ENCODE assay signal across 1 cellular context in the genomic region with DNA sequence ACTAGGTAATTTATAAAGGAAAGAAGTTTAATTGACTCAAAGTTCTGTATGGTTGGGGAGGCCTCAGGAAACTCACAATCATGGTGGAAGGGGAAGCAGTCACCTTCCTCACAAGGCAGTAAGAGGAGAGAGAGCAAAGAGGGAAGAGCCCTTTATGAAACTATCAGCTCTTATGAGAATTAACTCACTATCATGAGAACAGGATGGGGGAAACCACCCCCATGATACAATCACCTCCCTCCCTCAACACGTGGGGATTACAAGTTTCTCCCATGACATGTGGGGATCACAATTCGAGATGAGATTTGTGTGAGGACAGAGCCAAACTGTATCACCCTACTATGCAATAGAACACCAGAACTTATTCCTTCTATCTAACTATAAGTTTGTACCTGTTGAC.
TF ChIP-seq lines count a peak whose summit lies in the region.

No MANE protein-coding gene starts in this region.

TF ChIP-seq in SK-N-SH treated with all-trans-retinoic acid at 6 μM for 48 hours, 23 proteins besides CTCF, POLR2A, EP300 and RAD21:
- TF ChIP-seq POU6F1 (CRISPR knock-in tag; IDR thresholded peaks at IDR 0.05; ENCODE audit: borderline replicate concordance, low read depth) (no peak), PPARA (CRISPR knock-in tag; IDR thresholded peaks at IDR 0.05; ENCODE audit: borderline replicate concordance) (no peak), ISL1 (CRISPR knock-in tag; IDR thresholded peaks at IDR 0.05) (no peak), RARB (CRISPR knock-in tag; IDR thresholded peaks at IDR 0.05) (no peak), TOX (CRISPR knock-in tag; IDR thresholded peaks at IDR 0.05; ENCODE audit: borderline replicate concordance) (no peak), BACH2 (CRISPR knock-in tag; IDR thresholded peaks at IDR 0.05; ENCODE audit: borderline replicate concordance) (no peak), ZFP30 (CRISPR knock-in tag; IDR thresholded peaks at IDR 0.05) (no peak), ZNF8 (CRISPR knock-in tag; IDR thresholded peaks at IDR 0.05) (no peak), ZNF565 (CRISPR knock-in tag; conservative IDR thresholded peaks at IDR 0.05; ENCODE audit: low read depth) (no peak), CSDC2 (CRISPR knock-in tag; IDR thresholded peaks at IDR 0.05) (no peak), ARNTL (CRISPR knock-in tag; IDR thresholded peaks at IDR 0.05; ENCODE audit: borderline replicate concordance, low read depth) (no peak), SNAI2 (CRISPR knock-in tag; IDR thresholded peaks at IDR 0.05) (no peak), ZC3H10 (CRISPR knock-in tag; IDR thresholded peaks at IDR 0.05) (no peak), TCF4 (CRISPR knock-in tag; IDR thresholded peaks at IDR 0.05; ENCODE audit: borderline replicate concordance) (no peak), ZFP3 (CRISPR knock-in tag; IDR thresholded peaks at IDR 0.05) (no peak), ESRRG (CRISPR knock-in tag; IDR thresholded peaks at IDR 0.05) (no peak)
- TF ChIP-seq, protein P1, sequence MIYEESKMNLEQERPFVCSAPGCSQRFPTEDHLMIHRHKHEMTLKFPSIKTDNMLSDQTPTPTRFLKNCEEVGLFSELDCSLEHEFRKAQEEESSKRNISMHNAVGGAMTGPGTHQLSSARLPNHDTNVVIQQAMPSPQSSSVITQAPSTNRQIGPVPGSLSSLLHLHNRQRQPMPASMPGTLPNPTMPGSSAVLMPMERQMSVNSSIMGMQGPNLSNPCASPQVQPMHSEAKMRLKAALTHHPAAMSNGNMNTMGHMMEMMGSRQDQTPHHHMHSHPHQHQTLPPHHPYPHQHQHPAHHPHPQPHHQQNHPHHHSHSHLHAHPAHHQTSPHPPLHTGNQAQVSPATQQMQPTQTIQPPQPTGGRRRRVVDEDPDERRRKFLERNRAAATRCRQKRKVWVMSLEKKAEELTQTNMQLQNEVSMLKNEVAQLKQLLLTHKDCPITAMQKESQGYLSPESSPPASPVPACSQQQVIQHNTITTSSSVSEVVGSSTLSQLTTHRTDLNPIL (CRISPR knock-in tag; IDR thresholded peaks at IDR 0.05; ENCODE audit: low read depth) = no peak
- TF ChIP-seq, protein P2, sequence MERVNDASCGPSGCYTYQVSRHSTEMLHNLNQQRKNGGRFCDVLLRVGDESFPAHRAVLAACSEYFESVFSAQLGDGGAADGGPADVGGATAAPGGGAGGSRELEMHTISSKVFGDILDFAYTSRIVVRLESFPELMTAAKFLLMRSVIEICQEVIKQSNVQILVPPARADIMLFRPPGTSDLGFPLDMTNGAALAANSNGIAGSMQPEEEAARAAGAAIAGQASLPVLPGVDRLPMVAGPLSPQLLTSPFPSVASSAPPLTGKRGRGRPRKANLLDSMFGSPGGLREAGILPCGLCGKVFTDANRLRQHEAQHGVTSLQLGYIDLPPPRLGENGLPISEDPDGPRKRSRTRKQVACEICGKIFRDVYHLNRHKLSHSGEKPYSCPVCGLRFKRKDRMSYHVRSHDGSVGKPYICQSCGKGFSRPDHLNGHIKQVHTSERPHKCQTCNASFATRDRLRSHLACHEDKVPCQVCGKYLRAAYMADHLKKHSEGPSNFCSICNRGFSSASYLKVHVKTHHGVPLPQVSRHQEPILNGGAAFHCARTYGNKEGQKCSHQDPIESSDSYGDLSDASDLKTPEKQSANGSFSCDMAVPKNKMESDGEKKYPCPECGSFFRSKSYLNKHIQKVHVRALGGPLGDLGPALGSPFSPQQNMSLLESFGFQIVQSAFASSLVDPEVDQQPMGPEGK (CRISPR knock-in tag; IDR thresholded peaks at IDR 0.05; ENCODE audit: borderline replicate concordance) = no peak
